Comparison of ENCODE assay signal across 14 cellular contexts in the genomic region with DNA sequence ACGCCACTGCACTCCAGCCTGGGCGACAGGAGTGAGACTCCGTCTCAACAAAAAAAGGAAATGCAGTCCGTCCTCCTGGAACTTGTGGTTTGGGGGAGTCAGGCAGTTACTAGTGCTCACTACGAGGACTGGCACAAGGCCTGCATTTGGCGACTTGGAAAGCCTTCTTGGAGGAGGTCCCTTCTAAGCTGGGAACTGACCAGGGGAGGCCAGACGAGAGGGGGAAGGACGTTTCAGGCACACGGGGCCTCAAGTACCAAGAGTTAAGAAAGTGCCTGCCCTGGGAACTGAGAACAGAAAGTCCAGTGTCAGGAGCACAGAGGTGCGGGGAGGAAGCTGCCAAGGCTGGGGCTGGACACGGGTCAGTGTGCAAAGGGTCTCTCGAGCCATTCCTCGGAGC.
DNase-seq lines count a peak whose midpoint lies in the region; ATAC-seq and TF ChIP-seq lines count a peak whose summit lies in the region.
"Had no signal": no experiment of that assay in that cellular context is flagged by ENCODE, and none has a peak within 500 bp of the region (broad histone marks: within the 10 kb centered on the region; RNA-seq: fewer than 3 reads in every experiment).

No MANE protein-coding gene starts in this region.

- H3K9me3 ChIP-seq in endodermal cell (ENCODE audit: control insufficient read depth, low read length), result no peaks in the 10 kb centered on the region
- no peaks in the 10 kb centered on the region for H3K9me3 ChIP-seq in upper lobe of right lung
- H3K9me3 ChIP-seq: mucosa of descending colon had no signal

- H3K27me3 Mint-ChIP-seq in activated naive CD8-positive, alpha-beta T cell treated with anti-CD3 and anti-CD28 coated beads, Interleukin-2, amount 10 ng/mL, durations not matched to agents 7 days and 5 days, result no peaks in the 10 kb centered on the region
- no peaks in the 10 kb centered on the region for H3K27me3 Mint-ChIP-seq in activated naive CD8-positive, alpha-beta T cell treated with anti-CD3 and anti-CD28 coated beads for 36 hours
- no peaks in the 10 kb centered on the region for H3K27me3 Mint-ChIP-seq in endodermal cell (ENCODE audit: insufficient read depth)
- H3K27me3 Mint-ChIP-seq in activated CD4-positive, alpha-beta memory T cell treated with anti-CD3 and anti-CD28 coated beads, Interleukin-2, amount 10 ng/mL, durations not matched to agents 7 days and 5 days, result no peaks in the 10 kb centered on the region

- H3K4me1 Mint-ChIP-seq in activated naive CD8-positive, alpha-beta T cell treated with anti-CD3 and anti-CD28 coated beads, Interleukin-2, amount 10 ng/mL, durations not matched to agents 7 days and 5 days, result peaks cover 3% of the 10 kb centered on the region
- no peaks in the 10 kb centered on the region for H3K4me1 Mint-ChIP-seq in activated naive CD8-positive, alpha-beta T cell treated with anti-CD3 and anti-CD28 coated beads for 36 hours
- H3K4me1 Mint-ChIP-seq in endodermal cell, result peaks cover 3% of the 10 kb centered on the region
- H3K4me1 Mint-ChIP-seq in activated CD4-positive, alpha-beta memory T cell treated with anti-CD3 and anti-CD28 coated beads, Interleukin-2, amount 10 ng/mL, durations not matched to agents 7 days and 5 days, result peaks cover 7% of the 10 kb centered on the region

- H3K27ac ChIP-seq in endodermal cell (ENCODE audit: low read depth, low read length), result no peak overlapping the region
- peak overlapping the region; percentile 83 for H3K27ac ChIP-seq in upper lobe of right lung

- DNase-seq in activated naive CD8-positive, alpha-beta T cell treated with anti-CD3 and anti-CD28 coated beads, Interleukin-2, amount 10 ng/mL, durations not matched to agents 7 days and 5 days, result no peak
- DNase-seq in activated naive CD8-positive, alpha-beta T cell treated with anti-CD3 and anti-CD28 coated beads for 36 hours, result no peak
- DNase-seq in endodermal cell (no peak), midbrain (lab: John Stamatoyannopoulos, UW) (peak; percentile 68), upper lobe of right lung (peak; percentile 88), SKM-1 treated with dmso at 0.1 percent for 144 hours (lab: John Stamatoyannopoulos, UW; ENCODE audit: unreplicated experiment) (no peak), NCI-H510A (lab: John Stamatoyannopoulos, UW) (no peak)
- DNase-seq in activated CD4-positive, alpha-beta memory T cell treated with anti-CD3 and anti-CD28 coated beads, Interleukin-2, amount 10 ng/mL, durations not matched to agents 7 days and 5 days, result no peak
- DNase-seq: 8988T; activated CD8-positive, alpha-beta memory T cell treated with anti-CD3 and anti-CD28 coated beads, Interleukin-2, amount 50 U/mL, for 48 hours; effector memory CD4-positive, alpha-beta T cell; mucosa of descending colon; NCI-H226 had no signal

- H3K27me3 ChIP-seq in endodermal cell (ENCODE audit: control insufficient read depth, insufficient read depth, low read length, poor library complexity, severe bottlenecking) (no peaks in the 10 kb centered on the region), upper lobe of right lung (no peaks in the 10 kb centered on the region)

- intact Hi-C loops in upper lobe of right lung (cut with DNase I), result no loop called here

- no peak overlapping the region for H3K9ac ChIP-seq in endodermal cell (ENCODE audit: extremely low read depth, low read length, poor library complexity, severe bottlenecking)

- H3K4me1 ChIP-seq in endodermal cell (ENCODE audit: control insufficient read depth, insufficient read depth, low read length) (no peaks in the 10 kb centered on the region), upper lobe of right lung (peaks cover 43% of the 10 kb centered on the region)

- TF ChIP-seq CTCF in endodermal cell (conservative IDR thresholded peaks at IDR 0.05) (no peak), upper lobe of right lung (IDR thresholded peaks at IDR 0.05) (no peak)

- peaks cover 17% of the 10 kb centered on the region for H3K36me3 Mint-ChIP-seq in activated naive CD8-positive, alpha-beta T cell treated with anti-CD3 and anti-CD28 coated beads, Interleukin-2, amount 10 ng/mL, durations not matched to agents 7 days and 5 days
- H3K36me3 Mint-ChIP-seq in activated naive CD8-positive, alpha-beta T cell treated with anti-CD3 and anti-CD28 coated beads for 36 hours, result peaks cover 3% of the 10 kb centered on the region
- H3K36me3 Mint-ChIP-seq in endodermal cell (ENCODE audit: low read depth), result peaks cover 26% of the 10 kb centered on the region
- peaks cover 32% of the 10 kb centered on the region for H3K36me3 Mint-ChIP-seq in activated CD4-positive, alpha-beta memory T cell treated with anti-CD3 and anti-CD28 coated beads, Interleukin-2, amount 10 ng/mL, durations not matched to agents 7 days and 5 days (ENCODE audit: low read depth)

- peaks cover 8% of the 10 kb centered on the region for H3K36me3 ChIP-seq in endodermal cell (ENCODE audit: control insufficient read depth, insufficient read depth, low read length)
- H3K36me3 ChIP-seq in upper lobe of right lung, result peaks cover 32% of the 10 kb centered on the region

- POLR2A ChIA-PET in activated naive CD8-positive, alpha-beta T cell treated with anti-CD3 and anti-CD28 coated beads, Interleukin-2, amount 10 ng/mL, durations not matched to agents 7 days and 5 days (lab: Charles Lee), result no interaction called here
- POLR2A ChIA-PET in activated CD4-positive, alpha-beta memory T cell treated with anti-CD3 and anti-CD28 coated beads, Interleukin-2, amount 10 ng/mL, durations not matched to agents 7 days and 5 days (lab: Charles Lee), result no interaction called here

- peak overlapping the region; percentile 25 for H3K27ac Mint-ChIP-seq in activated naive CD8-positive, alpha-beta T cell treated with anti-CD3 and anti-CD28 coated beads, Interleukin-2, amount 10 ng/mL, durations not matched to agents 7 days and 5 days
- H3K27ac Mint-ChIP-seq in activated naive CD8-positive, alpha-beta T cell treated with anti-CD3 and anti-CD28 coated beads for 36 hours, result no peak overlapping the region
- peak overlapping the region; percentile 69 for H3K27ac Mint-ChIP-seq in endodermal cell
- no peak overlapping the region for H3K27ac Mint-ChIP-seq in activated CD4-positive, alpha-beta memory T cell treated with anti-CD3 and anti-CD28 coated beads, Interleukin-2, amount 10 ng/mL, durations not matched to agents 7 days and 5 days

- no peak for ATAC-seq in activated naive CD8-positive, alpha-beta T cell treated with anti-CD3 and anti-CD28 coated beads, Interleukin-2, amount 10 ng/mL, durations not matched to agents 7 days and 5 days (ENCODE audit: low read depth)
- ATAC-seq in upper lobe of right lung, result peak; percentile 77
- ATAC-seq: mucosa of descending colon, sciatic nerve had no signal

- WGBS in endodermal cell (ENCODE audit: insufficient coverage in 1 of 2, insufficient read length in 1 of 2), 2 experiments, result 90 to 93% methylated on average over 13 of the region's 13 CpGs

- CTCF ChIA-PET in activated CD4-positive, alpha-beta memory T cell treated with anti-CD3 and anti-CD28 coated beads, Interleukin-2, amount 10 ng/mL, durations not matched to agents 7 days and 5 days (lab: Charles Lee), result no interaction called here

- no peak overlapping the region for H3K4me3 Mint-ChIP-seq in activated naive CD8-positive, alpha-beta T cell treated with anti-CD3 and anti-CD28 coated beads, Interleukin-2, amount 10 ng/mL, durations not matched to agents 7 days and 5 days
- H3K4me3 Mint-ChIP-seq in activated naive CD8-positive, alpha-beta T cell treated with anti-CD3 and anti-CD28 coated beads for 36 hours, result no peak overlapping the region
- H3K4me3 Mint-ChIP-seq in endodermal cell, result no peak overlapping the region
- no peak overlapping the region for H3K4me3 Mint-ChIP-seq in activated CD4-positive, alpha-beta memory T cell treated with anti-CD3 and anti-CD28 coated beads, Interleukin-2, amount 10 ng/mL, durations not matched to agents 7 days and 5 days

- H3K9me3 Mint-ChIP-seq in activated naive CD8-positive, alpha-beta T cell treated with anti-CD3 and anti-CD28 coated beads, Interleukin-2, amount 10 ng/mL, durations not matched to agents 7 days and 5 days, result no peaks in the 10 kb centered on the region
- H3K9me3 Mint-ChIP-seq in activated naive CD8-positive, alpha-beta T cell treated with anti-CD3 and anti-CD28 coated beads for 36 hours, result no peaks in the 10 kb centered on the region
- H3K9me3 Mint-ChIP-seq in endodermal cell, result no peaks in the 10 kb centered on the region
- no peaks in the 10 kb centered on the region for H3K9me3 Mint-ChIP-seq in activated CD4-positive, alpha-beta memory T cell treated with anti-CD3 and anti-CD28 coated beads, Interleukin-2, amount 10 ng/mL, durations not matched to agents 7 days and 5 days

- H3K4me3 ChIP-seq in endodermal cell (ENCODE audit: low read length) (no peak overlapping the region), upper lobe of right lung (no peak overlapping the region)
- H3K4me3 ChIP-seq: mucosa of descending colon had no signal

Comparison
In these comparisons a context has a peak if more than half of its experiments do, and no peak if none do; other contexts are left out.
1. H3K27ac Mint-ChIP-seq: peak in activated naive CD8-positive, alpha-beta T cell treated with anti-CD3 and anti-CD28 coated beads, Interleukin-2, amount 10 ng/mL, durations not matched to agents 7 days and 5 days (single experiment) and endodermal cell (single experiment); none in activated naive CD8-positive, alpha-beta T cell treated with anti-CD3 and anti-CD28 coated beads for 36 hours (single experiment) and activated CD4-positive, alpha-beta memory T cell treated with anti-CD3 and anti-CD28 coated beads, Interleukin-2, amount 10 ng/mL, durations not matched to agents 7 days and 5 days (single experiment).
2. DNase-seq: peak in midbrain (single experiment) and upper lobe of right lung (single experiment); none in activated naive CD8-positive, alpha-beta T cell treated with anti-CD3 and anti-CD28 coated beads, Interleukin-2, amount 10 ng/mL, durations not matched to agents 7 days and 5 days (single experiment), activated naive CD8-positive, alpha-beta T cell treated with anti-CD3 and anti-CD28 coated beads for 36 hours (single experiment), endodermal cell (single experiment), SKM-1 treated with dmso at 0.1 percent for 144 hours (single experiment), activated CD4-positive, alpha-beta memory T cell treated with anti-CD3 and anti-CD28 coated beads, Interleukin-2, amount 10 ng/mL, durations not matched to agents 7 days and 5 days (single experiment) and NCI-H510A (single experiment).